In genomic region chr11:35138606-35138948, GRCh38 we compare ENCODE assay signal across 8 cellular contexts. TPM values are rescaled to one million over a fixed set of nuclear protein-coding genes. Genes with fewer than 3 reads are reported as not detected.
DNase-seq lines count a peak whose midpoint lies in the region; ATAC-seq and TF ChIP-seq lines count a peak whose summit lies in the region.

No MANE protein-coding gene starts in this region.

- H3K4me3 Mint-ChIP-seq in memory B cell, result peak overlapping the region; percentile 87

- intact Hi-C loops in heart left ventricle (cut with DNase I) (no loop called here), left ventricle myocardium superior (cut with micrococcal nuclease) (no loop called here), body of pancreas (cut with DNase I) (no loop called here), vagina (cut with DNase I) (no loop called here)

- WGBS in heart left ventricle, 4 donors, result 10 to 14% (median 12%) methylated on average over 12 to 16 of the region's 16 CpGs
- 13% methylated on average over 11 to 16 of the region's 16 CpGs for WGBS in body of pancreas, 2 donors

- H3K36me3 Mint-ChIP-seq in memory B cell, result peaks cover 3% of the 10 kb centered on the region

- H3K4me1 Mint-ChIP-seq in memory B cell, result peaks cover 39% of the 10 kb centered on the region

- DNase-seq in heart left ventricle (no peak), left ventricle myocardium superior (no peak), body of pancreas (no peak), memory B cell (ENCODE audit: low spot score in 2 of 2) (no peak), vagina (ENCODE audit: extremely low spot score in 2 of 2) (no peak), inferior parietal cortex (ENCODE audit: extremely low spot score) (no peak)

- peak overlapping the region; percentile 94 for H3K27ac Mint-ChIP-seq in memory B cell

- peaks cover 0 to 3% (median 0%) of the 10 kb centered on the region in 9 donors for H3K27me3 ChIP-seq in heart left ventricle
- no peaks in the 10 kb centered on the region for H3K27me3 ChIP-seq in body of pancreas
- no peaks in the 10 kb centered on the region for H3K27me3 ChIP-seq in vagina

- H3K27ac ChIP-seq in heart left ventricle (peak overlapping the region; percentile 56 to 97 (median 78)), body of pancreas (peak overlapping the region; percentile 76 to 93 (median 88)), vagina (peak overlapping the region; percentile 96)

- H3K4me1 ChIP-seq in heart left ventricle, result peaks cover 0 to 62% (median 23%) of the 10 kb centered on the region in 12 donors
- H3K4me1 ChIP-seq in body of pancreas, result peaks cover 67% of the 10 kb centered on the region
- peaks cover 48% of the 10 kb centered on the region for H3K4me1 ChIP-seq in vagina

- no peak for TF ChIP-seq CTCF in heart left ventricle (IDR thresholded peaks at IDR 0.05)
- TF ChIP-seq CTCF in body of pancreas (IDR thresholded peaks at IDR 0.05), result no peak
- no peak for TF ChIP-seq CTCF in vagina (IDR thresholded peaks at IDR 0.05)

- ATAC-seq in heart left ventricle (peak in 2 of 4 donors; percentile 11 to 25), left ventricle myocardium superior (no peak), body of pancreas (no peak), memory B cell (ENCODE audit: low read depth) (no peak), GM19463 (IDR thresholded peaks at IDR 0.05; ENCODE audit: unreplicated experiment) (no peak), HG03442 (IDR thresholded peaks at IDR 0.05; ENCODE audit: unreplicated experiment) (no peak)

- H3K36me3 ChIP-seq in heart left ventricle (no peaks in the 10 kb centered on the region), body of pancreas (replicated peaks in 1 of 2; ENCODE audit: insufficient read depth in 1 of 2, low read depth in 2 of 2) (no peaks in the 10 kb centered on the region), vagina (no peaks in the 10 kb centered on the region)

- H3K4me3 ChIP-seq in heart left ventricle (peak overlapping the region; percentile 44 to 94 (median 74)), body of pancreas (peak overlapping the region; percentile 33 to 53), vagina (peak overlapping the region; percentile 86 to 93)

- H3K27me3 Mint-ChIP-seq in memory B cell, result no peaks in the 10 kb centered on the region

- no peaks in the 10 kb centered on the region for H3K9me3 Mint-ChIP-seq in memory B cell

- no peak for TF ChIP-seq POLR2A in heart left ventricle (IDR thresholded peaks at IDR 0.05)
- TF ChIP-seq POLR2A in body of pancreas (IDR thresholded peaks at IDR 0.05), result no peak
- no peak for TF ChIP-seq POLR2A in vagina (IDR thresholded peaks at IDR 0.05)

- H3K9me3 ChIP-seq in heart left ventricle (no peaks in the 10 kb centered on the region), body of pancreas (no peaks in the 10 kb centered on the region), vagina (no peaks in the 10 kb centered on the region)

RNA-seq across cellular contexts. Expression of gene CD44, which starts 0.4 kb away (rescaled TPM):
- total RNA-seq in heart left ventricle, result 100 to 1,000 TPM in 2 of 9 donors, 10 to 100 TPM in 7; 15.1 to 210 (median 26.2) TPM
- 10 to 100 TPM in 1 of 2 donors, 1 to 10 TPM in 1; 3.9 to 37.4 TPM for polyA plus RNA-seq in heart left ventricle
- total RNA-seq in left ventricle myocardium superior, result 19.6 TPM
- total RNA-seq in body of pancreas, result 100 to 1,000 TPM; 266 to 433 TPM
- total RNA-seq in vagina, result 869 TPM
